Comparison of ENCODE assay signal across 8 cellular contexts in genomic region chr11:17388609-17389204, GRCh38. TPM values are rescaled to one million over a fixed set of nuclear protein-coding genes. Genes with fewer than 3 reads are reported as not detected.
DNase-seq lines count a peak whose midpoint lies in the region; ATAC-seq and TF ChIP-seq lines count a peak whose summit lies in the region.

Gene KCNJ11 (minus strand): TSS chr11:17388659. CDS start chr11:17388091, 568 bp downstream.

- H3K27me3 ChIP-seq in duodenal mucosa (ENCODE audit: control insufficient read depth in 1 of 2, insufficient read depth in 2 of 2, low read length in 2 of 2) (no peaks in the 10 kb centered on the region), muscle layer of duodenum (ENCODE audit: low read depth, low read length) (no peaks in the 10 kb centered on the region), osteoblast (ENCODE audit: insufficient read depth, low read length) (peaks cover 9% of the 10 kb centered on the region)

- H4K20me1 ChIP-seq in osteoblast (ENCODE audit: insufficient read depth, low read length), result peaks cover 3% of the 10 kb centered on the region

- no peaks in the 10 kb centered on the region for H3K79me2 ChIP-seq in osteoblast (ENCODE audit: insufficient read depth, low read length)

- H3K9me3 ChIP-seq in duodenal mucosa (ENCODE audit: control insufficient read depth in 1 of 2, low read length in 2 of 2), result no peaks in the 10 kb centered on the region
- H3K9me3 ChIP-seq in muscle layer of duodenum (ENCODE audit: control insufficient read depth in 1 of 2, low read length in 2 of 2), result no peaks in the 10 kb centered on the region
- no peaks in the 10 kb centered on the region for H3K9me3 ChIP-seq in osteoblast (ENCODE audit: low read depth, low read length)

- TF ChIP-seq CTCF in HFF-Myc (IDR thresholded peaks at IDR 0.05; ENCODE audit: low read depth, low read length, missing control alignments) (no peak), osteoblast (IDR thresholded peaks at IDR 0.05; ENCODE audit: extremely low read depth, low read depth, low read length) (no peak)

- no peak within 1 kb of the TSS for H2AFZ ChIP-seq in osteoblast (ENCODE audit: low read length)

- no peak within 1 kb of the TSS for H3K4me2 ChIP-seq in osteoblast (ENCODE audit: insufficient read depth, low read length)

- no peaks in the 10 kb centered on the region for H3K36me3 ChIP-seq in duodenal mucosa (ENCODE audit: control insufficient read depth in 1 of 2, insufficient read depth in 2 of 2, low read length in 2 of 2)
- H3K36me3 ChIP-seq in muscle layer of duodenum (ENCODE audit: control insufficient read depth in 1 of 2, insufficient read depth in 2 of 2, low read length in 2 of 2), result no peaks in the 10 kb centered on the region
- no peaks in the 10 kb centered on the region for H3K36me3 ChIP-seq in osteoblast (ENCODE audit: insufficient read depth, low read length)

- H3K4me3 ChIP-seq in HFF-Myc (replicated peaks; ENCODE audit: low read depth, low read length) (peak within 1 kb of the TSS; percentile 17), duodenal mucosa (ENCODE audit: low read depth in 1 of 2, low read length in 2 of 2) (peak within 1 kb of the TSS; percentile 70), muscle layer of duodenum (ENCODE audit: low read depth in 1 of 2, low read length in 2 of 2) (peak within 1 kb of the TSS; percentile 39 to 56), osteoblast (ENCODE audit: insufficient read depth, low read length) (no peak within 1 kb of the TSS)

- H3K9ac ChIP-seq in duodenal mucosa (ENCODE audit: low read depth in 1 of 2, low read length in 2 of 2), result no peak within 1 kb of the TSS

- H3K4me1 ChIP-seq in duodenal mucosa (ENCODE audit: control insufficient read depth in 1 of 2, insufficient read depth in 2 of 2, low read length in 2 of 2) (peaks cover 0 to 10% of the 10 kb centered on the region in 2 donors), muscle layer of duodenum (ENCODE audit: control insufficient read depth in 1 of 2, insufficient read depth in 2 of 2, low read length in 2 of 2) (peaks cover 0 to 11% of the 10 kb centered on the region in 2 donors), osteoblast (ENCODE audit: insufficient read depth, low read length) (peaks cover 2% of the 10 kb centered on the region)

- H3K27ac ChIP-seq in duodenal mucosa (ENCODE audit: low read depth, low read length) (no peak within 1 kb of the TSS), muscle layer of duodenum (ENCODE audit: low read length) (no peak within 1 kb of the TSS), osteoblast (ENCODE audit: low read depth, low read length) (no peak within 1 kb of the TSS)

- no peak for ATAC-seq in HG03196 (IDR thresholded peaks at IDR 0.05; ENCODE audit: unreplicated experiment)

- DNase-seq in DMS79 treated with DMSO at 0.1 percent for 48 hours (lab: John Stamatoyannopoulos, UW) (peak; percentile 64), DMS79 (lab: John Stamatoyannopoulos, UW) (no peak), HFF-Myc (ENCODE audit: extremely low read depth, low read depth) (no peak), NCI-H774 (lab: John Stamatoyannopoulos, UW) (peak; percentile 25), osteoblast (ENCODE audit: insufficient read length, low spot score, missing footprints) (no peak)

RNA-seq across cellular contexts. Expression of gene KCNJ11, which starts in this region (rescaled TPM):
- total RNA-seq in osteoblast, result under 0.01 TPM in 1 of 2 replicates, not detected in the other

Comparison
In these comparisons a context has a peak if more than half of its experiments do, and no peak if none do; other contexts are left out.
1. DNase-seq: peak in DMS79 treated with DMSO at 0.1 percent for 48 hours (single experiment) and NCI-H774 (single experiment); none in DMS79 (single experiment), HFF-Myc (single experiment) and osteoblast (single experiment).